In the genomic region with DNA sequence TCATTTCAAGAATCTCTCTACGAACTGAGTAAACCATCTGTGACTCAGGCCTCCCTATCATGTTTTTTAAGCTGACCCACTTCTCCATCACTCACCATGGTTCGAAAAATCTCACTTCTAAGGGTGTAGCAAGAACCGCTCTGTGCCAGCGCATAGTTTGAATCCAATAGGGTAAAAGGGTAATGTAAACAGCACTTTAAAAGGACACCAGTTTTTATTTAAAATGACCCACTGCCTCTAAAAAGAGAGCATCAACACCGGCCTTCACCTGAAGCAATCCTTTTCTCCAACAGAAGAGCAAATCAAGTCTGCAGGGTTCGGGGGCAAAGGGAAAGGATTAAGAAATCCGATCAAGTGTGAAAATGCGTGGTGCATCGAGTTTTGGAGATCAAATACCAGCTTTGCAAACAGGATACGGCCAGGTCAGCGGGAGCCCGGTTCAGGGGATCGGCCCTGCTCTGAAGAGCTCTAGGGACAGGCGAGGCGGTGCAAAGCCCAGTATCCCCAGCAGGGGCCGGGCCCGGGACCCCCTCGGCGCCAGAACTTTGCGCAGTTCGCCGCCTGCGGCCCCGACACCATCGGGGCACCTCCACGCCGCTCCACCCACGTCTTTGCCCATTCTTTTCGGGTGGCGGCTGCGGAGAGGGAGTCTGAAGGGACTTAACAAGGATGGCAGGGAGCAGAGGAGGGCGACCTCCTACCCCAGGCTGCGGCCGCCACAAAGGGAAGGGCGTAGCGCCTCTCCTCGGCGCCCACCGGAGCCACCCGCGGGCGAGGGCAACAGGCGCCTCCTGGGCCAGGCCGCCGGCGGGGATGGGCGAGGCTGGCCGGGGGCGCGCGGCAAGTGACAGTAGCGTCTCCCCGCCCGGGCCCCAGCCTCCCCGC, we compare ENCODE assay signal across 8 cellular contexts. TPM values are rescaled to one million over a fixed set of nuclear protein-coding genes. Genes with fewer than 3 reads are reported as not detected.
A peak's percentile ranks its signal among the peaks of the same experiment; 100 is the strongest.
DNase-seq lines count a peak whose midpoint lies in the region; ATAC-seq and TF ChIP-seq lines count a peak whose summit lies in the region.

No MANE protein-coding gene starts in this region.

- ATAC-seq in CD4-positive, alpha-beta T cell (ENCODE audit: poor library complexity), result peak; percentile 13
- ATAC-seq in GM19351 (IDR thresholded peaks at IDR 0.05; ENCODE audit: unreplicated experiment) (peak; percentile 46), HG03432 (IDR thresholded peaks at IDR 0.05; ENCODE audit: unreplicated experiment) (peak; percentile 43), left cardiac atrium (peak; percentile 39 to 43)

- peaks cover 17% of the 10 kb centered on the region for H3K36me3 Mint-ChIP-seq in CD4-positive, alpha-beta T cell (ENCODE audit: low read depth)

- peak in 9 of 10 experiments; percentile 17 to 63 (median 28) for DNase-seq in CD4-positive, alpha-beta T cell
- peak; percentile 28 for DNase-seq in SK-MEL-5 (ENCODE audit: low read depth, low spot score)
- DNase-seq in adipocyte (ENCODE audit: low read depth), result peak; percentile 76
- peak; percentile 49 for DNase-seq in left cardiac atrium
- peak; percentile 31 for DNase-seq in pons (ENCODE audit: low spot score)
- no peak for DNase-seq in NCI-H187 treated with DMSO at 0.1 percent for 48 hours (lab: John Stamatoyannopoulos, UW)

- no peak overlapping the region for H3K27ac ChIP-seq in CD4-positive, alpha-beta T cell (ENCODE audit: low read depth, low read length)

- peak overlapping the region; percentile 92 for H3K4me3 Mint-ChIP-seq in CD4-positive, alpha-beta T cell

- H3K9ac ChIP-seq in adipocyte (ENCODE audit: low read length), result peak overlapping the region; percentile 94

- POLR2A ChIA-PET in CD4-positive, alpha-beta T cell (lab: Charles Lee), result interaction anchor here (0.7 to 3.7 kb wide), 13 partner anchors 15 to 87 kb away, joined by 3 to 40 read pairs (median 5); a partner anchor contains a TSS

- H3K27ac Mint-ChIP-seq in CD4-positive, alpha-beta T cell, result peak overlapping the region; percentile 87

- intact Hi-C loops in CD4-positive, alpha-beta T cell (cut with DNase I, micrococcal nuclease), result loop anchor here (1.0 to 10.0 kb wide), 8 partner anchors 21 to 1823 kb away; a partner anchor contains a TSS
- intact Hi-C loops in left cardiac atrium (cut with DNase I), result no loop called here

- no peaks in the 10 kb centered on the region for H3K9me3 Mint-ChIP-seq in CD4-positive, alpha-beta T cell

- H3K27me3 Mint-ChIP-seq in CD4-positive, alpha-beta T cell, result no peaks in the 10 kb centered on the region

- CTCF ChIA-PET in CD4-positive, alpha-beta T cell (lab: Charles Lee), result interaction anchor here (0.5 to 2.1 kb wide), 9 partner anchors 14 to 330 kb away, joined by 3 to 9 read pairs (median 4); a partner anchor contains a TSS

- peaks cover 75% of the 10 kb centered on the region for H3K4me1 Mint-ChIP-seq in CD4-positive, alpha-beta T cell (ENCODE audit: low read depth)

- no peaks in the 10 kb centered on the region for H3K36me3 ChIP-seq in adipocyte (ENCODE audit: control insufficient read depth, insufficient read depth, low read length, severe bottlenecking)

- H3K9me3 ChIP-seq in CD4-positive, alpha-beta T cell (ENCODE audit: control insufficient read depth, low read length), result no peaks in the 10 kb centered on the region
- no peaks in the 10 kb centered on the region for H3K9me3 ChIP-seq in adipocyte (ENCODE audit: control insufficient read depth, low read length)

- in situ Hi-C loops in SK-MEL-5 (cut with HindIII; ENCODE audit: low pct_unique_long_range_greater_than_20kb, low sequenced_read_pairs), result no loop called here

- no peaks in the 10 kb centered on the region for H3K27me3 ChIP-seq in CD4-positive, alpha-beta T cell (ENCODE audit: control insufficient read depth, insufficient read depth, low read length)
- no peaks in the 10 kb centered on the region for H3K27me3 ChIP-seq in adipocyte (replicated peaks; ENCODE audit: control insufficient read depth, insufficient read depth, low read length)

- peak overlapping the region; percentile 91 for H3K4me3 ChIP-seq in adipocyte (ENCODE audit: low read length)

- H3K4me1 ChIP-seq in adipocyte (ENCODE audit: control insufficient read depth, insufficient read depth, low read length), result peaks cover 27% of the 10 kb centered on the region

- TF ChIP-seq CTCF in CD4-positive, alpha-beta T cell (IDR thresholded peaks at IDR 0.05), result no peak

RNA-seq across cellular contexts. Expression of a gene that starts 0.8 kb away (rescaled TPM):
- 10 to 100 TPM; 23.4 to 28.1 TPM for total RNA-seq in CD4-positive, alpha-beta T cell
- 3.3 and 4.5 TPM in 2 replicates for total RNA-seq in SK-MEL-5 (2014; rRNA removed; shearing (Covaris generic))
- polyA plus RNA-seq in SK-MEL-5 (2015; cell fraction: cytosol; rRNA removed), result 4.4 and 9.6 TPM in 2 replicates
- polyA plus RNA-seq in SK-MEL-5 (2015; cell fraction: nucleus; rRNA removed), result 2.3 and 7.1 TPM in 2 replicates
- total RNA-seq in left cardiac atrium, result 10 to 100 TPM; 14.0 to 15.8 TPM

Comparison
In these comparisons a context has a peak if more than half of its experiments do, and no peak if none do; other contexts are left out.
1. intact Hi-C loops: an anchor here in CD4-positive, alpha-beta T cell (1.0 to 10.0 kb wide); none called in left cardiac atrium.